In the genomic region with DNA sequence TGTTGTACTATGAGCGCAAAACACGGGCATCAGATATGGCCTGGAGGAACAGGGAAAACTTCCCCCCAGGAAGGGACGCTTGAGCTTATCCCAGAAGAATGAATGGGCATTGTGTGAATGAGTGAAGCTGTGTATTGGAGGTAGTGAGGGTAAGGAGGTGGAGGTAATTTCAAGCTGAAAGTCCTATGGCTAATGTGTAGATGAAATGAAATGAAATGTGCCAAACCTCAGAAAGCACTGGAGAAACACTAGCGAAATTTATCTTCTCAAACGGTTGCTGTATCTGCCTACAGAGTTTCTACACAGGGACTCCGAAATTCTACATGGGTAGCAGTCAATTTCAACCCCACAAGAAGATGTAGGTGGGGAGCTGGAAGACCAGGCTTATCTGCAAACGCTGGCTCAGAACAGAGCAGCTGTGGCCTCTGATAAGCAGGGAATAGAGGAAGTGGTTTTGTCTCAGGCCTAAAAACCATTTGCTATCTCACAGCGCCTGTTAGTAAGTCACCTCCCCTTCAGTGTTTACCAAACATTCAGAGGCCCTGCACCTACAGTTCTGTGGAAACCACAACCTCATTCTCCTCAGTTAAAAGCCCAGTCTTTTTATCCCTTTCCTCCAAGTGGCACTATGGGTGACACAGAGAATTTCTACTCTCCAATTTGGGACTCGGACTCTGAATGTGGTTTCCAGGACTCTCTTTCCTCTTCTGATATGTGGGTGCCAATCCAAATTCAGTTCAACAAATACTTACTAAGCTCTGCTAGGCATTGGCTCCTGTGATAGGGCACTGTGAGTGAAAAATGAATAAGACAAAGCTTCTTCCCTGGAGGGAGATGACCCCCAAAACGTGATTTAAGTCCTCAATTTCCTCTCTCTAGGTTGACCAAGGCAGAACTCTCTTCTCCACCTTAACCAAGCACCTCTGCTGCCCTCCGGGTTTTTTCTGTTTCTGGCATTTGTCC, we compare ENCODE assay signal across 10 cellular contexts. TPM values are rescaled to one million over a fixed set of nuclear protein-coding genes. Genes with fewer than 3 reads are reported as not detected.
DNase-seq lines count a peak whose midpoint lies in the region; ATAC-seq and TF ChIP-seq lines count a peak whose summit lies in the region.
"Had no signal": no experiment of that assay in that cellular context is flagged by ENCODE, and none has a peak within 500 bp of the region (broad histone marks: within the 10 kb centered on the region; RNA-seq: fewer than 3 reads in every experiment).

No MANE protein-coding gene starts in this region.

- no peaks in the 10 kb centered on the region for H3K27me3 ChIP-seq in adrenal gland

- H3K27me3 Mint-ChIP-seq in activated CD8-positive, alpha-beta T cell treated with anti-CD3 and anti-CD28 coated beads, Interleukin-2, amount 10 ng/mL, durations not matched to agents 7 days and 5 days (ENCODE audit: low read depth), result no peaks in the 10 kb centered on the region
- H3K27me3 Mint-ChIP-seq in memory B cell, result no peaks in the 10 kb centered on the region

- peak; percentile 95 for DNase-seq in GM12864 (ENCODE audit: low read depth)
- DNase-seq in Jurkat, Clone E6-1 (ENCODE audit: low read depth, low spot score), result peak; percentile 100
- DNase-seq in activated CD8-positive, alpha-beta T cell treated with anti-CD3 and anti-CD28 coated beads, Interleukin-2, amount 10 ng/mL, durations not matched to agents 7 days and 5 days, result peak; percentile 76
- DNase-seq in memory B cell (ENCODE audit: low spot score in 2 of 2), result peak; percentile 37 to 54
- DNase-seq in NCI-H1436 treated with DMSO at 0.1 percent for 48 hours (lab: John Stamatoyannopoulos, UW), result no peak
- DNase-seq in omental fat pad (ENCODE audit: low spot score), result no peak
- DNase-seq in adrenal gland, result no peak

- H3K9me3 Mint-ChIP-seq in activated CD8-positive, alpha-beta T cell treated with anti-CD3 and anti-CD28 coated beads, Interleukin-2, amount 10 ng/mL, durations not matched to agents 7 days and 5 days (ENCODE audit: insufficient read depth), result peaks cover 23% of the 10 kb centered on the region
- H3K9me3 Mint-ChIP-seq in memory B cell, result peaks cover under 1% of the 10 kb centered on the region

- TF ChIP-seq CTCF in GM12864 (IDR thresholded peaks at IDR 0.05; ENCODE audit: low read depth, low read length, missing control alignments), result no peak
- TF ChIP-seq CTCF in omental fat pad (IDR thresholded peaks at IDR 0.05), result no peak
- TF ChIP-seq CTCF in adrenal gland (IDR thresholded peaks at IDR 0.05), result no peak

- peak overlapping the region; percentile 89 for H3K27ac Mint-ChIP-seq in activated CD8-positive, alpha-beta T cell treated with anti-CD3 and anti-CD28 coated beads, Interleukin-2, amount 10 ng/mL, durations not matched to agents 7 days and 5 days
- H3K27ac Mint-ChIP-seq in memory B cell, result peak overlapping the region; percentile 94

- POLR2A ChIA-PET in activated CD8-positive, alpha-beta T cell treated with anti-CD3 and anti-CD28 coated beads, Interleukin-2, amount 10 ng/mL, durations not matched to agents 7 days and 5 days (lab: Charles Lee), result interaction anchor here (0.8 to 2.5 kb wide), 8 partner anchors 10 to 87 kb away, joined by 3 to 17 read pairs (median 3); partner anchors contain the start of gene SLAMF6

- H3K4me3 Mint-ChIP-seq in activated CD8-positive, alpha-beta T cell treated with anti-CD3 and anti-CD28 coated beads, Interleukin-2, amount 10 ng/mL, durations not matched to agents 7 days and 5 days, result peak overlapping the region; percentile 58
- H3K4me3 Mint-ChIP-seq in memory B cell, result peak overlapping the region; percentile 64

- H3K27ac ChIP-seq in adrenal gland, result no peak overlapping the region

- intact Hi-C loops in adrenal gland (cut with DNase I), result no loop called here

- H3K4me1 Mint-ChIP-seq in activated CD8-positive, alpha-beta T cell treated with anti-CD3 and anti-CD28 coated beads, Interleukin-2, amount 10 ng/mL, durations not matched to agents 7 days and 5 days (ENCODE audit: low read depth), result peaks cover 54% of the 10 kb centered on the region
- peaks cover 31% of the 10 kb centered on the region for H3K4me1 Mint-ChIP-seq in memory B cell

- H3K4me1 ChIP-seq in adrenal gland (replicated peaks in 1 of 2), result no peaks in the 10 kb centered on the region

- no peaks in the 10 kb centered on the region for H3K36me3 ChIP-seq in adrenal gland (replicated peaks in 1 of 2)

- CTCF ChIA-PET in activated CD8-positive, alpha-beta T cell treated with anti-CD3 and anti-CD28 coated beads, Interleukin-2, amount 10 ng/mL, durations not matched to agents 7 days and 5 days (lab: Charles Lee), result interaction anchor here (0.7 to 4.6 kb wide), 26 partner anchors 10 to 135 kb away, joined by 3 to 60 read pairs (median 5); partner anchors contain the start of genes CD84 and SLAMF6

- H3K36me3 Mint-ChIP-seq in activated CD8-positive, alpha-beta T cell treated with anti-CD3 and anti-CD28 coated beads, Interleukin-2, amount 10 ng/mL, durations not matched to agents 7 days and 5 days (ENCODE audit: low read depth), result peaks cover 25% of the 10 kb centered on the region
- H3K36me3 Mint-ChIP-seq in memory B cell, result peaks cover under 1% of the 10 kb centered on the region

- H3K9me3 ChIP-seq in adrenal gland (replicated peaks in 1 of 3), result peaks cover 0 to 9% (median 0%) of the 10 kb centered on the region in 3 donors

- H3K4me3 ChIP-seq in GM12864 (ENCODE audit: low read depth, low read length), result peak overlapping the region; percentile 7; the same call in 1 of the 2 replicates
- peak overlapping the region; percentile 31 for H3K4me3 ChIP-seq in Jurkat, Clone E6-1 (ENCODE audit: low read length)
- no peak overlapping the region for H3K4me3 ChIP-seq in adrenal gland

- ATAC-seq in GM21515 (IDR thresholded peaks at IDR 0.05; ENCODE audit: unreplicated experiment), result peak; percentile 92
- ATAC-seq in activated CD8-positive, alpha-beta T cell treated with anti-CD3 and anti-CD28 coated beads, Interleukin-2, amount 10 ng/mL, durations not matched to agents 7 days and 5 days, result peak; percentile 95
- peak; percentile 98 for ATAC-seq in memory B cell (ENCODE audit: low read depth)
- ATAC-seq in omental fat pad (ENCODE audit: low FRiP score), result no peak
- ATAC-seq: Panc1 had no signal

- TF ChIP-seq POLR2A in adrenal gland (IDR thresholded peaks at IDR 0.05), result no peak

- 54 to 57% (median 57%) methylated on average over 10 to 11 of the region's 11 CpGs for WGBS in adrenal gland, 4 donors

RNA-seq across cellular contexts. Expression of gene SLAMF6, which starts 17.1 kb away (rescaled TPM):
- 12.4 TPM for polyA plus RNA-seq in Jurkat, Clone E6-1 (2012; ENCODE audit: insufficient read depth, insufficient read length)
- total RNA-seq in activated CD8-positive, alpha-beta T cell treated with anti-CD3 and anti-CD28 coated beads, Interleukin-2, amount 10 ng/mL, durations not matched to agents 7 days and 5 days, result 10 to 100 TPM; 23.9 to 24.7 TPM
- 1 to 10 TPM; 1.5 to 4.9 (median 2.9) TPM for total RNA-seq in omental fat pad
- total RNA-seq in adrenal gland, result 1 to 10 TPM in 4 of 8 donors, under 1 TPM in 3, not detected in 1; 0.21 to 1.8 (median 1.0) TPM
- 1 to 10 TPM in 1 of 3 donors, under 1 TPM in 2; 0.47 to 1.2 (median 0.97) TPM for polyA plus RNA-seq in adrenal gland
- polyA plus RNA-seq: keratinocyte had no signal

RNA-seq across cellular contexts. Expression of gene CD84, which starts 39.1 kb away (rescaled TPM):
- polyA plus RNA-seq in Jurkat, Clone E6-1 (2012; ENCODE audit: insufficient read depth, insufficient read length), result 6.0 TPM
- total RNA-seq in activated CD8-positive, alpha-beta T cell treated with anti-CD3 and anti-CD28 coated beads, Interleukin-2, amount 10 ng/mL, durations not matched to agents 7 days and 5 days, result 10 to 100 TPM; 14.0 to 15.4 TPM
- total RNA-seq in omental fat pad, result 10 to 100 TPM; 10.6 to 33.4 (median 13.8) TPM
- 10 to 100 TPM in 7 of 8 donors, 1 to 10 TPM in 1; 5.4 to 29.9 (median 14.8) TPM for total RNA-seq in adrenal gland
- 1 to 10 TPM; 1.0 to 4.0 (median 3.2) TPM for polyA plus RNA-seq in adrenal gland
- polyA plus RNA-seq: keratinocyte had no signal

Comparison
In these comparisons a context has a peak if more than half of its experiments do, and no peak if none do; other contexts are left out.
1. DNase-seq: peak in GM12864 (single experiment), Jurkat, Clone E6-1 (single experiment), activated CD8-positive, alpha-beta T cell treated with anti-CD3 and anti-CD28 coated beads, Interleukin-2, amount 10 ng/mL, durations not matched to agents 7 days and 5 days (single experiment) and memory B cell (2 of 2); none in NCI-H1436 treated with DMSO at 0.1 percent for 48 hours (single experiment), omental fat pad (single experiment) and adrenal gland (0 of 7).
2. H3K4me3 ChIP-seq: peak in GM12864 (single experiment) and Jurkat, Clone E6-1 (single experiment); none in adrenal gland (0 of 4).
3. RNA of gene SLAMF6, which starts 17.1 kb away (total RNA-seq): 23.9 to 24.7 TPM in activated CD8-positive, alpha-beta T cell treated with anti-CD3 and anti-CD28 coated beads, Interleukin-2, amount 10 ng/mL, durations not matched to agents 7 days and 5 days; 1.5 to 4.9 TPM in omental fat pad and 0.21 to 1.8 TPM in adrenal gland; every median in the first group is over 4 times any median in the second.